In the genomic region with DNA sequence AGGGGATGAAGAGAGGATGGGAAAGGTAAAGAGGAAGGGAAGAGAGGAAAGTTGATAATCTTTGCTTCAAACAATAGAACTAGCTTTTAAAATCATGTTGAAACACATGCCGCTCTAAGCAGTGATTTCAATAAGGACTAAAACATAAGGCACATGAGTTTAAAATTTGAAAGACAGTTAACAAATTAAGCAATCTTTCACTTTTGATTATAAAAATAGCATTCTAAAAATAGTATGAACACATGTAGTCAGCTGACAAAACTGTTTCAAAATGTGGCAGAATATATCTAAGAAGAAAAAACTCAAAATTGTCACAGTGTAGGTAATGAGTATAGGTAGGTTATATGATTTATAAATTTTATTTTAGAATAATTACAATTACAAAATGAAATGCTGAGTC, we compare ENCODE assay signal across 15 cellular contexts. TPM values are rescaled to one million over a fixed set of nuclear protein-coding genes. Genes with fewer than 3 reads are reported as not detected.
DNase-seq lines count a peak whose midpoint lies in the region; ATAC-seq and TF ChIP-seq lines count a peak whose summit lies in the region.
"Had no signal": no experiment of that assay in that cellular context is flagged by ENCODE, and none has a peak within 500 bp of the region (broad histone marks: within the 10 kb centered on the region; RNA-seq: fewer than 3 reads in every experiment).

No MANE protein-coding gene starts in this region.

- DNase-seq in activated naive CD8-positive, alpha-beta T cell treated with anti-CD3 and anti-CD28 coated beads for 36 hours, result no peak
- DNase-seq in OCI-M1 (lab: John Stamatoyannopoulos, UW) (peak; percentile 12), iris pigment epithelial cell (ENCODE audit: low read depth) (peak; percentile 10), GM19240 (ENCODE audit: insufficient read length, low spot score) (no peak), uterus (no peak)
- DNase-seq in stimulated activated naive B cell treated with anti-CD40 and anti-IgM and Interleukin-4, amounts not matched to agents 10 μg/mL and 1 μg/mL and 100 μg/mL, for 72 hours, result no peak
- DNase-seq: ACHN; activated CD4-positive, alpha-beta T cell treated with anti-CD3 and anti-CD28 coated beads, Interleukin-2, amount 50 U/mL, for 1 hour; NCI-H2081 treated with DMSO at 0.1 percent for 48 hours had no signal

- no peak for ATAC-seq in stimulated activated naive B cell treated with anti-CD40 and anti-IgM and Interleukin-4, amounts not matched to agents 10 μg/mL and 1 μg/mL and 100 μg/mL, for 72 hours (replicated peaks)
- no peak for ATAC-seq in HG02981 (IDR thresholded peaks at IDR 0.05; ENCODE audit: unreplicated experiment)
- ATAC-seq: left lobe of liver had no signal

- no peaks in the 10 kb centered on the region for H3K27me3 Mint-ChIP-seq in activated naive CD8-positive, alpha-beta T cell
- H3K27me3 Mint-ChIP-seq in activated naive CD8-positive, alpha-beta T cell treated with anti-CD3 and anti-CD28 coated beads for 36 hours, result no peaks in the 10 kb centered on the region
- H3K27me3 Mint-ChIP-seq in stimulated activated naive B cell treated with anti-CD40 and anti-IgM and Interleukin-4, amounts not matched to agents 10 μg/mL and 1 μg/mL and 100 μg/mL, for 72 hours, result no peaks in the 10 kb centered on the region

- H3K4me3 Mint-ChIP-seq in activated naive CD8-positive, alpha-beta T cell, result no peak overlapping the region
- no peak overlapping the region for H3K4me3 Mint-ChIP-seq in activated naive CD8-positive, alpha-beta T cell treated with anti-CD3 and anti-CD28 coated beads for 36 hours
- peak overlapping the region; percentile 20 to 50 for H3K4me3 Mint-ChIP-seq in stimulated activated naive B cell treated with anti-CD40 and anti-IgM and Interleukin-4, amounts not matched to agents 10 μg/mL and 1 μg/mL and 100 μg/mL, for 72 hours
- H3K4me3 Mint-ChIP-seq: neural progenitor cell had no signal

- H3K4me1 Mint-ChIP-seq in activated naive CD8-positive, alpha-beta T cell (ENCODE audit: low read depth), result peaks cover 32% of the 10 kb centered on the region
- H3K4me1 Mint-ChIP-seq in activated naive CD8-positive, alpha-beta T cell treated with anti-CD3 and anti-CD28 coated beads for 36 hours, result peaks cover 26% of the 10 kb centered on the region
- H3K4me1 Mint-ChIP-seq in stimulated activated naive B cell treated with anti-CD40 and anti-IgM and Interleukin-4, amounts not matched to agents 10 μg/mL and 1 μg/mL and 100 μg/mL, for 72 hours, result peaks cover 19 to 60% of the 10 kb centered on the region in 2 donors
- H3K4me1 Mint-ChIP-seq: neural progenitor cell had no signal

- no peaks in the 10 kb centered on the region for H3K4me1 ChIP-seq in uterus
- H3K4me1 ChIP-seq: breast epithelium, neural progenitor cell had no signal

- H3K36me3 Mint-ChIP-seq in activated naive CD8-positive, alpha-beta T cell, result peaks cover 14% of the 10 kb centered on the region
- H3K36me3 Mint-ChIP-seq in activated naive CD8-positive, alpha-beta T cell treated with anti-CD3 and anti-CD28 coated beads for 36 hours, result peaks cover 26% of the 10 kb centered on the region
- peaks cover 20 to 52% of the 10 kb centered on the region in 2 donors for H3K36me3 Mint-ChIP-seq in stimulated activated naive B cell treated with anti-CD40 and anti-IgM and Interleukin-4, amounts not matched to agents 10 μg/mL and 1 μg/mL and 100 μg/mL, for 72 hours

- H3K36me3 ChIP-seq in uterus, result no peaks in the 10 kb centered on the region
- H3K36me3 ChIP-seq: breast epithelium had no signal

- no peaks in the 10 kb centered on the region for H3K9me3 ChIP-seq in uterus
- H3K9me3 ChIP-seq: breast epithelium had no signal

- H3K9me3 Mint-ChIP-seq in activated naive CD8-positive, alpha-beta T cell (ENCODE audit: low read depth), result no peaks in the 10 kb centered on the region
- no peaks in the 10 kb centered on the region for H3K9me3 Mint-ChIP-seq in activated naive CD8-positive, alpha-beta T cell treated with anti-CD3 and anti-CD28 coated beads for 36 hours
- no peaks in the 10 kb centered on the region for H3K9me3 Mint-ChIP-seq in stimulated activated naive B cell treated with anti-CD40 and anti-IgM and Interleukin-4, amounts not matched to agents 10 μg/mL and 1 μg/mL and 100 μg/mL, for 72 hours
- H3K9me3 Mint-ChIP-seq: activated T-helper 2 cell treated with anti-CD3 and anti-CD28 coated beads, Interferon-gamma antibody, Interleukin-2, Interleukin-4, amounts not matched to agents 10 μg/mL and 5 μg/mL and 100 μg/mL, durations not matched to agents 14 hours and 24 hours and 36 hours; neural progenitor cell had no signal

- H3K27me3 ChIP-seq in uterus, result no peaks in the 10 kb centered on the region
- H3K27me3 ChIP-seq: breast epithelium, neural progenitor cell had no signal

- no peak for TF ChIP-seq POLR2A in uterus (IDR thresholded peaks at IDR 0.05)

- no peak overlapping the region for H3K4me3 ChIP-seq in uterus
- H3K4me3 ChIP-seq: breast epithelium, neural progenitor cell had no signal

- no peak for TF ChIP-seq CTCF in uterus (IDR thresholded peaks at IDR 0.05)

- intact Hi-C loops in uterus (cut with DNase I; ENCODE audit: low total_unique reads), result no loop called here

- H3K27ac Mint-ChIP-seq in activated naive CD8-positive, alpha-beta T cell, result peak overlapping the region; percentile 55
- H3K27ac Mint-ChIP-seq in activated naive CD8-positive, alpha-beta T cell treated with anti-CD3 and anti-CD28 coated beads for 36 hours, result no peak overlapping the region
- peak overlapping the region; percentile 65 for H3K27ac Mint-ChIP-seq in stimulated activated naive B cell treated with anti-CD40 and anti-IgM and Interleukin-4, amounts not matched to agents 10 μg/mL and 1 μg/mL and 100 μg/mL, for 72 hours
- H3K27ac Mint-ChIP-seq: activated T-helper 2 cell treated with anti-CD3 and anti-CD28 coated beads, Interferon-gamma antibody, Interleukin-2, Interleukin-4, amounts not matched to agents 10 μg/mL and 5 μg/mL and 100 μg/mL, durations not matched to agents 14 hours and 24 hours and 36 hours; neural progenitor cell had no signal

- H3K27ac ChIP-seq in uterus, result peak overlapping the region in 1 of 2 donors; percentile 17
- H3K27ac ChIP-seq: breast epithelium, neural progenitor cell had no signal

RNA-seq across cellular contexts. Expression of gene PSME4, which starts 25.3 kb away (rescaled TPM):
- 10 to 100 TPM; 51.8 to 56.0 TPM for total RNA-seq in activated naive CD8-positive, alpha-beta T cell treated with anti-CD3 and anti-CD28 coated beads for 36 hours
- 10 to 100 TPM; 20.0 to 94.5 (median 78.8) TPM for total RNA-seq in uterus

Comparison
In these comparisons a context has a peak if more than half of its experiments do, and no peak if none do; other contexts are left out.
1. H3K4me3 Mint-ChIP-seq: peak in stimulated activated naive B cell treated with anti-CD40 and anti-IgM and Interleukin-4, amounts not matched to agents 10 μg/mL and 1 μg/mL and 100 μg/mL, for 72 hours (2 of 2); none in activated naive CD8-positive, alpha-beta T cell (single experiment) and activated naive CD8-positive, alpha-beta T cell treated with anti-CD3 and anti-CD28 coated beads for 36 hours (single experiment).
2. DNase-seq: peak in OCI-M1 (single experiment) and iris pigment epithelial cell (single experiment); none in activated naive CD8-positive, alpha-beta T cell treated with anti-CD3 and anti-CD28 coated beads for 36 hours (single experiment), stimulated activated naive B cell treated with anti-CD40 and anti-IgM and Interleukin-4, amounts not matched to agents 10 μg/mL and 1 μg/mL and 100 μg/mL, for 72 hours (single experiment), GM19240 (single experiment) and uterus (0 of 2).